Comparison of ENCODE assay signal across 8 cellular contexts in the genomic region with DNA sequence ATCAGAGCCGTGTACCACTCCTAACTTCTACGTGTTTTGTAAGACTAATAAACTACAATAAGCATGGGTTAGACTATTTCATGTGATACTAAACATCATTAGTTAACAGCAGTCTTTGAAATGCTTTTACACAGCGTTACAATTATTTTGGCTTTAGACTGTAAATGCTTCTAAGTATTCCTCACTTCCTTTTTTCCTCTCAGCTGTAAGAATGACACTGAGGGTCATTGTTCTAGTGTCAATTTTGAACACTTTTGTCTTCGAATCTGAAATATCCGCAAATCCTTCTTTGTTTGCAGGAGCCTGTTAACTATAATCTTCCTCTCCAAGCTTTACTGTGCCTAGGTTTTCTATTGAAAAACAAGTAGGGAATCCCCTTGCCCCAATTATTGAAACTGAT. TPM values are rescaled to one million over a fixed set of nuclear protein-coding genes. Genes with fewer than 3 reads are reported as not detected.
DNase-seq lines count a peak whose midpoint lies in the region; ATAC-seq and TF ChIP-seq lines count a peak whose summit lies in the region.

No MANE protein-coding gene starts in this region.

- H3K9ac ChIP-seq in DND-41 (ENCODE audit: low read depth, low read length): peak overlapping the region; percentile 77
- peak overlapping the region; percentile 98 for H3K9ac ChIP-seq in mammary epithelial cell (ENCODE audit: insufficient read depth, low read length)

- no peaks in the 10 kb centered on the region for H3K27me3 Mint-ChIP-seq in nephron progenitor cell (ENCODE audit: low read depth, poor library complexity)

- no peak overlapping the region for H2AFZ ChIP-seq in DND-41 (ENCODE audit: low read depth, low read length)
- H2AFZ ChIP-seq in mammary epithelial cell (ENCODE audit: low read depth, low read length): no peak overlapping the region

- H3K4me2 ChIP-seq in DND-41 (ENCODE audit: insufficient read depth, low read length) (peak overlapping the region; percentile 68), mammary epithelial cell (ENCODE audit: insufficient read depth, low read depth, low read length) (peak overlapping the region; percentile 95)

- H3K4me1 ChIP-seq in DND-41 (ENCODE audit: insufficient read depth, low read length): peaks cover 62% of the 10 kb centered on the region
- peaks cover 19% of the 10 kb centered on the region for H3K4me1 ChIP-seq in mammary epithelial cell (ENCODE audit: insufficient read depth, low read length)

- H3K9me3 Mint-ChIP-seq in nephron progenitor cell: peaks cover 9% of the 10 kb centered on the region

- H3K9me3 ChIP-seq in DND-41 (ENCODE audit: insufficient read depth, low read length, severe bottlenecking) (no peaks in the 10 kb centered on the region), mammary epithelial cell (replicated peaks; ENCODE audit: insufficient read depth, low read length) (no peaks in the 10 kb centered on the region)

- dilution Hi-C loops in mammary epithelial cell (cut with HindIII; ENCODE audit: low sequenced_read_pairs): loop anchor here (5.0 kb wide), 1 partner anchor 78 kb away; no protein-coding TSS in a partner anchor

- WGBS in mammary epithelial cell (ENCODE audit: low coverage, missing lambda C conversion rate): 2% methylated on average over 5 of the region's 5 CpGs

- H3K4me3 Mint-ChIP-seq in nephron progenitor cell: peak overlapping the region; percentile 94

- peaks cover 19% of the 10 kb centered on the region for H3K4me1 Mint-ChIP-seq in nephron progenitor cell

- H3K27me3 ChIP-seq in DND-41 (ENCODE audit: insufficient read depth, low read length, poor library complexity): no peaks in the 10 kb centered on the region
- no peaks in the 10 kb centered on the region for H3K27me3 ChIP-seq in mammary epithelial cell (ENCODE audit: insufficient read depth, low read length)

- peaks cover 97% of the 10 kb centered on the region for H3K79me2 ChIP-seq in DND-41 (ENCODE audit: insufficient read depth, low read length)
- peaks cover 96% of the 10 kb centered on the region for H3K79me2 ChIP-seq in mammary epithelial cell (ENCODE audit: insufficient read depth, low read length)

- H3K27ac Mint-ChIP-seq in nephron progenitor cell: no peak overlapping the region

- H3K4me3 ChIP-seq in DND-41 (ENCODE audit: low read depth in 1 of 2, low read length in 2 of 2): peak overlapping the region; percentile 78 to 89
- peak overlapping the region; percentile 62 to 96 (median 89) for H3K4me3 ChIP-seq in mammary epithelial cell (replicated peaks in 1 of 3; ENCODE audit: insufficient read depth in 1 of 3, low read depth in 2 of 3, low read length in 3 of 3)

- intact Hi-C loops in mammary epithelial cell (cut with micrococcal nuclease): loop anchor here (2.0 kb wide), 1 partner anchor 925 kb away; no protein-coding TSS in a partner anchor

- TF ChIP-seq CTCF in DND-41 (IDR thresholded peaks at IDR 0.05; ENCODE audit: borderline replicate concordance, extremely low read depth, low read length, poor library complexity, severe bottlenecking) (no peak), mammary epithelial cell (conservative IDR thresholded peaks at IDR 0.05 in 1 of 2, IDR thresholded peaks at IDR 0.05 in 1 of 2; ENCODE audit: extremely low read depth in 1 of 2, insufficient read depth in 1 of 2, low read depth in 1 of 2, low read length in 2 of 2) (no peak), nephron progenitor cell (IDR thresholded peaks at IDR 0.05) (no peak)

- CTCF ChIA-PET in mammary epithelial cell (lab: Charles Lee; ENCODE audit: low non-redundant PET): no interaction called here

- DNase-seq in DND-41 (no peak), M059J (ENCODE audit: low read depth) (peak; percentile 2), mammary epithelial cell (peak; percentile 16), nephron progenitor cell (no peak), kidney glomerular epithelial cell (lab: John Stamatoyannopoulos, UW) (no peak), H4 (ENCODE audit: low spot score) (no peak)
- no peak for DNase-seq in stimulated activated CD4-positive, alpha-beta T cell treated with anti-CD3 and anti-CD28 coated beads, Interleukin-12 subunit alpha, Interleukin-12 subunit beta, amount 100 ng/mL, for 4 hours

- H3K27ac ChIP-seq in DND-41 (ENCODE audit: low read length) (peak overlapping the region; percentile 93), mammary epithelial cell (ENCODE audit: insufficient read depth, low read depth, low read length) (peak overlapping the region; percentile 92)

- no TSS peak for BruUV-seq in mammary epithelial cell (replicated peaks; lab: Mats Ljungman, UMichigan)

- H4K20me1 ChIP-seq in DND-41 (ENCODE audit: insufficient read depth, low read length) (peaks cover 37% of the 10 kb centered on the region; the same call in 1 of the 2 replicates), mammary epithelial cell (ENCODE audit: insufficient read depth, low read length) (no peaks in the 10 kb centered on the region)

- H3K36me3 Mint-ChIP-seq in nephron progenitor cell (ENCODE audit: low read depth): peaks cover 17% of the 10 kb centered on the region

- no peak for ATAC-seq in DND-41 (ENCODE audit: insufficient read depth, low read depth)
- no peak for ATAC-seq in GM21526 (IDR thresholded peaks at IDR 0.05; ENCODE audit: low FRiP score, unreplicated experiment)

- in situ Hi-C loops in mammary epithelial cell (cut with MboI; ENCODE audit: low sequenced_read_pairs in 2 of 2): no loop called here

- peaks cover 33% of the 10 kb centered on the region for H3K36me3 ChIP-seq in DND-41 (ENCODE audit: insufficient read depth, low read length)
- H3K36me3 ChIP-seq in mammary epithelial cell (ENCODE audit: insufficient read depth, low read length): peaks cover 11% of the 10 kb centered on the region

RNA-seq across cellular contexts. Expression of a gene that starts 1.5 kb away (rescaled TPM):
- total RNA-seq in M059J (2014; rRNA removed; shearing (Covaris generic)): 112 and 134 TPM in 2 replicates
- 100 to 1,000 TPM in 1 of 2 donors, 10 to 100 TPM in 1; 96.3 to 132 TPM for total RNA-seq in mammary epithelial cell
- 98.4 TPM for polyA plus RNA-seq in mammary epithelial cell
- 192 TPM for polyA minus RNA-seq in mammary epithelial cell
- total RNA-seq in H4 (2014; rRNA removed; shearing (Covaris generic)): 127 and 165 TPM in 2 replicates

RNA-seq across cellular contexts. Expression of a gene that starts 1.7 kb away (rescaled TPM):
- total RNA-seq in M059J (2014; rRNA removed; shearing (Covaris generic)): 29.0 and 36.4 TPM in 2 replicates
- 10 to 100 TPM; 18.3 to 25.1 TPM for total RNA-seq in mammary epithelial cell
- 20.3 TPM for polyA plus RNA-seq in mammary epithelial cell
- 26.1 TPM for polyA minus RNA-seq in mammary epithelial cell
- 32.3 and 38.2 TPM in 2 replicates for total RNA-seq in H4 (2014; rRNA removed; shearing (Covaris generic))

Comparison
In these comparisons a context has a peak if more than half of its experiments do, and no peak if none do; other contexts are left out.
1. DNase-seq: peak in M059J (single experiment) and mammary epithelial cell (single experiment); none in DND-41 (single experiment), nephron progenitor cell (single experiment), stimulated activated CD4-positive, alpha-beta T cell treated with anti-CD3 and anti-CD28 coated beads, Interleukin-12 subunit alpha, Interleukin-12 subunit beta, amount 100 ng/mL, for 4 hours (single experiment), kidney glomerular epithelial cell (single experiment) and H4 (single experiment).